In genomic region chr17:13548576-13548975, GRCh38 we compare ENCODE assay signal across 2 cellular contexts. TPM values are rescaled to one million over a fixed set of nuclear protein-coding genes. Genes with fewer than 3 reads are reported as not detected.
"Had no signal": no experiment of that assay in that cellular context is flagged by ENCODE, and none has a peak within 500 bp of the region (broad histone marks: within the 10 kb centered on the region; RNA-seq: fewer than 3 reads in every experiment).

No MANE protein-coding gene starts in this region.

RNA-seq across cellular contexts. Expression of gene HS3ST3A1, which starts 53.2 kb away (rescaled TPM):
- total RNA-seq: endothelial cell of umbilical vein had no signal
- polyA plus RNA-seq: endothelial cell of umbilical vein, foreskin keratinocyte had no signal
